Comparison of ENCODE assay signal across 9 cellular contexts in genomic region chr11:69449320-69450063, GRCh38. TPM values are rescaled to one million over a fixed set of nuclear protein-coding genes. Genes with fewer than 3 reads are reported as not detected.
DNase-seq lines count a peak whose midpoint lies in the region; ATAC-seq, FAIRE-seq and TF ChIP-seq lines count a peak whose summit lies in the region.
"Had no signal": no experiment of that assay in that cellular context is flagged by ENCODE, and none has a peak within 500 bp of the region (broad histone marks: within the 10 kb centered on the region; RNA-seq: fewer than 3 reads in every experiment).

No MANE protein-coding gene starts in this region.

- 0 out of 4 replicates have a peak, but pooled peaks of 1 of the 2 experiments have one; percentile 18 for TF ChIP-seq RAD21 in K562 (CRISPR knock-in tag; conservative IDR thresholded peaks at IDR 0.05 in 1 of 2, IDR thresholded peaks at IDR 0.05 in 1 of 2)

- H3K4me2 ChIP-seq in K562 (ENCODE audit: insufficient read depth, low read length), result peak overlapping the region; percentile 62

- H3K27ac ChIP-seq in K562 (ENCODE audit: extremely low read depth, low read depth, low read length) (peak overlapping the region; percentile 67), thoracic aorta (no peak overlapping the region)

- peak; percentile 86 for ATAC-seq in K562
- no peak for ATAC-seq in thoracic aorta (ENCODE audit: insufficient number of reproducible peaks, low FRiP score, low read depth)
- no peak for ATAC-seq in GM19467 (IDR thresholded peaks at IDR 0.05; ENCODE audit: unreplicated experiment)
- no peak for ATAC-seq in GM19035 (IDR thresholded peaks at IDR 0.05; ENCODE audit: unreplicated experiment)

- DNase-seq in Kasumi-1 (lab: John Stamatoyannopoulos, UW), result peak; percentile 67 to 73
- peak; percentile 77 to 93 (median 88) for DNase-seq in K562 (ENCODE audit: extremely low read depth in 1 of 4, low spot score in 3 of 4)
- peak; percentile 2 for DNase-seq in kidney tubule cell (ENCODE audit: low spot score)
- DNase-seq in thoracic aorta (ENCODE audit: low spot score), result peak; percentile 25
- no peak for DNase-seq in activated gamma-delta T cell (lab: John Stamatoyannopoulos, UW)
- no peak for DNase-seq in NCI-H1694 treated with DMSO at 0.1 percent for 48 hours (lab: John Stamatoyannopoulos, UW)

- peak; percentile 51; the same call in 1 of the 2 replicates for TF ChIP-seq POLR2A in K562 (conservative IDR thresholded peaks at IDR 0.05)

- no peak overlapping the region for H3K4me3 ChIP-seq in K562
- H3K4me3 ChIP-seq in thoracic aorta, result peak overlapping the region; percentile 18

- peaks cover 4% of the 10 kb centered on the region for H3K9me1 ChIP-seq in K562 (ENCODE audit: control insufficient read depth, insufficient read depth, low read length)

- H3K27me3 ChIP-seq in K562 (ENCODE audit: control insufficient read depth in 2 of 2, insufficient read depth in 2 of 2, low read length in 2 of 2), result no peaks in the 10 kb centered on the region
- no peaks in the 10 kb centered on the region for H3K27me3 ChIP-seq in thoracic aorta (replicated peaks; ENCODE audit: insufficient read depth)

- intact Hi-C loops in K562 (cut with micrococcal nuclease), result loop anchor here (10.0 kb wide), 1 partner anchor 315 kb away; no protein-coding TSS in a partner anchor

- no peaks in the 10 kb centered on the region for H3K36me3 ChIP-seq in K562 (ENCODE audit: control insufficient read depth, insufficient read depth, low read length)
- H3K36me3 ChIP-seq in thoracic aorta, result no peaks in the 10 kb centered on the region

- peak overlapping the region; percentile 73 for H2AFZ ChIP-seq in K562 (ENCODE audit: low read depth, low read length)

- peak; percentile 86 for FAIRE-seq in K562 (lab: Jason Lieb, UNC)
- FAIRE-seq: keratinocyte had no signal

- CTCF ChIA-PET in K562 (lab: Yijun Ruan, JAX; ENCODE audit: low intra/inter-chr PET ratio), result no interaction called here

- no TSS peak for BruUV-seq in K562 (replicated peaks; lab: Mats Ljungman, UMichigan)

- in situ Hi-C loops in K562 (cut with MboI), result loop anchor here (5.0 kb wide), 1 partner anchor 193 kb away; the partner anchor contains the start of gene CCND1

- H3K4me1 ChIP-seq in K562 (replicated peaks in 1 of 2; ENCODE audit: control insufficient read depth in 2 of 2, insufficient read depth in 2 of 2, low read length in 2 of 2), result peaks cover 40 to 50% of the 10 kb centered on the region in 2 experiments
- peaks cover 12 to 26% of the 10 kb centered on the region in 2 donors for H3K4me1 ChIP-seq in thoracic aorta (ENCODE audit: control insufficient read depth in 1 of 2, low read depth in 2 of 2)

- peak overlapping the region; percentile 40 to 46 for H3K9ac ChIP-seq in K562 (ENCODE audit: insufficient read depth in 1 of 2, low read depth in 2 of 2, low read length in 2 of 2)

- TF ChIP-seq CTCF in K562 (IDR thresholded peaks at IDR 0.05 in 2 of 3, conservative IDR thresholded peaks at IDR 0.05 in 1 of 3; ENCODE audit: insufficient read depth in 2 of 3, low read depth in 1 of 3, low read length in 3 of 3) (peak in 2 of 3 experiments; percentile 8 to 11; a peak in 1 of 6 replicates), thoracic aorta (IDR thresholded peaks at IDR 0.05) (no peak)

- H3K9me3 ChIP-seq in K562 (replicated peaks; ENCODE audit: control insufficient read depth, insufficient read depth, low read depth, low read length) (no peaks in the 10 kb centered on the region), thoracic aorta (no peaks in the 10 kb centered on the region)

- peak; percentile 92 for TF ChIP-seq EP300 in K562 (IDR thresholded peaks at IDR 0.05; ENCODE audit: low read length)

- H4K20me1 ChIP-seq in K562 (replicated peaks; ENCODE audit: control insufficient read depth, insufficient read depth, low read length), result no peaks in the 10 kb centered on the region

- POLR2A ChIA-PET in K562 (lab: Yijun Ruan, JAX), result no interaction called here

- no peaks in the 10 kb centered on the region for H3K79me2 ChIP-seq in K562 (ENCODE audit: control insufficient read depth, insufficient read depth, low read length)

- 19% methylated on average over 29 of the region's 29 CpGs for WGBS in K562 (ENCODE audit: insufficient coverage, low coverage, missing lambda C conversion rate)

TF ChIP-seq in K562, 482 proteins besides CTCF, POLR2A, EP300 and RAD21 (continues in another document):
- TF ChIP-seq ZNF212 (CRISPR knock-in tag; IDR thresholded peaks at IDR 0.05) (no peak), ETV6 (IDR thresholded peaks at IDR 0.05; ENCODE audit: borderline replicate concordance in 1 of 2, low read depth in 2 of 2, low read length in 1 of 2) (peak in 1 of 2 experiments; percentile 81; a peak in 2 of 4 replicates), ETV6 (CRISPR knock-in tag; IDR thresholded peaks at IDR 0.05; ENCODE audit: borderline replicate concordance) (no peak), ZNF766 (CRISPR knock-in tag; conservative IDR thresholded peaks at IDR 0.05) (no peak), RB1 (IDR thresholded peaks at IDR 0.05; ENCODE audit: low read depth) (peak; percentile 42), TCF15 (CRISPR knock-in tag; IDR thresholded peaks at IDR 0.05) (no peak), ZKSCAN3 (CRISPR knock-in tag; IDR thresholded peaks at IDR 0.05) (no peak), MCM2 (IDR thresholded peaks at IDR 0.05; ENCODE audit: low read depth) (no peak), HMBOX1 (IDR thresholded peaks at IDR 0.05) (no peak), DLX4 (CRISPR knock-in tag; IDR thresholded peaks at IDR 0.05) (no peak), SRSF3 (IDR thresholded peaks at IDR 0.05; ENCODE audit: insufficient read depth, low read length) (no peak), UBTF (IDR thresholded peaks at IDR 0.05; ENCODE audit: borderline replicate concordance in 1 of 2, low read depth in 2 of 2, low read length in 2 of 2) (peak; percentile 69 to 74; a peak in 2 of 4 replicates)

RNA-seq across cellular contexts. Expression of gene LINC01488, which starts 32.0 kb away (rescaled TPM):
- total RNA-seq in K562 (2011; cell fraction: chromatin; rRNA removed; ENCODE audit: low replicate concordance), result not detected in 2 replicates
- not detected in 2 replicates for total RNA-seq in K562 (2011; cell fraction: nucleolus; rRNA removed)
- total RNA-seq in K562 (2011; cell fraction: nucleoplasm; rRNA removed), result not detected in 2 replicates
- not detected in 2 replicates for total RNA-seq in K562 (2014; rRNA removed)
- not detected in 2 replicates for total RNA-seq in K562 (2014; rRNA removed; fragmentation: Illumina TruSeq; extraction: Trizol)
- not detected in 2 replicates for total RNA-seq in K562 (2015; rRNA removed; fragmentation: Illumina TruSeq; extraction: Trizol)
- total RNA-seq in K562 (2021), result not detected in 2 replicates
- polyA plus RNA-seq in K562 (2011; rRNA removed), result not detected in 2 replicates
- not detected in 2 replicates for polyA plus RNA-seq in K562 (2011; cell fraction: cytosol; rRNA removed)
- not detected in 2 replicates for polyA plus RNA-seq in K562 (2011; cell fraction: nucleus; rRNA removed)
- not detected in 2 replicates for polyA plus RNA-seq in K562 (2012)
- polyA plus RNA-seq in K562 (2014; fragmentation: Illumina TruSeq; extraction: Trizol), result not detected in 2 replicates
- not detected for polyA plus RNA-seq in K562 (2014; fragmentation: Nextera tagmentation; extraction: Ambion mirVana)
- not detected in 2 replicates for polyA plus RNA-seq in K562 (2014; rRNA removed)
- polyA minus RNA-seq in K562 (2011; rRNA and poly(A)+ RNA removed), result not detected in 2 replicates
- polyA minus RNA-seq in K562 (2011; cell fraction: cytosol; rRNA and poly(A)+ RNA removed), result not detected in 2 replicates
- polyA minus RNA-seq in K562 (2011; cell fraction: nucleus; rRNA and poly(A)+ RNA removed), result not detected in 2 replicates
- not detected for total RNA-seq in thoracic aorta
- polyA plus RNA-seq: keratinocyte had no signal

Comparison
In these comparisons a context has a peak if more than half of its experiments do, and no peak if none do; other contexts are left out.
1. DNase-seq: peak in Kasumi-1 (2 of 2), K562 (4 of 4), kidney tubule cell (single experiment) and thoracic aorta (single experiment); none in activated gamma-delta T cell (single experiment) and NCI-H1694 treated with DMSO at 0.1 percent for 48 hours (single experiment).